ENCODE assay signal across 8 cellular contexts in the genomic region with DNA sequence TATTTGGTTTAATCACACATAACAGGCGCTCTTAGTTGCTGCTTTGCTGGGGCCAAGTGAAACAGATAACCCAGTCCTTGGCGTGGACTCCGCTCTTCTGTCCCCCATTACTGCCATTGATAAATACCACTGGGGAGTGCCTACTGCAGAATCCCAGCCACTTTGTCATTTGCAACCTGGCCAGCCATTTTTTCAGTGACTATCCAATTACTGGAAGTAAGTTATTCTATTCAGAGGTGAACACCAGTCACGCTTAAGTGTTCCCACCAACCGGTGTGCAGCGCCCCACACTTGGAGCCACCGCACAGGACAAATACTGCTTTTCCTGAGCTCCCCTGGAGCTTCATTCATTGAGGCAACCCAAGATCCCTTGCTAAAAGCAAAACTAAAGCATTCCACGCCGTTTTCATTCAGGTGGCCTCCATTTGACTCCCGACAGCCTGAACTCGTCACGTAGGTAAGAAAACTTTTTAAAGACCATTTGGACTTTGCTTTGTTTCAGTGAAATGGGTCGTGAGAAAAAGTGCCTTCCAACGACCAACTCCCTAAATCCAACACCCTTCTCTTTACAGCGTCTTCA. TPM values are rescaled to one million over a fixed set of nuclear protein-coding genes. Genes with fewer than 3 reads are reported as not detected.
DNase-seq lines count a peak whose midpoint lies in the region; ATAC-seq and TF ChIP-seq lines count a peak whose summit lies in the region.

No MANE protein-coding gene starts in this region.

- DNase-seq in HAP-1 (ENCODE audit: low spot score in 2 of 2) (peak in 1 of 2 experiments; percentile 41), fibroblast of the aortic adventitia (ENCODE audit: low read depth) (peak; percentile 6), skeletal muscle cell (ENCODE audit: low read depth) (no peak), NCI-H2196 (lab: John Stamatoyannopoulos, UW; ENCODE audit: unreplicated experiment) (no peak), NCI-H345 (lab: John Stamatoyannopoulos, UW) (no peak)
- no peak for DNase-seq in stimulated activated CD4-positive, alpha-beta T cell treated with anti-CD3 and anti-CD28 coated beads, Interleukin-12 subunit alpha, Interleukin-12 subunit beta, amount 100 ng/mL, for 4 hours

- H3K4me2 ChIP-seq in SU-DHL-6 (ENCODE audit: low read depth, low read length, poor library complexity, severe bottlenecking): peak overlapping the region; percentile 74

- H3K4me1 ChIP-seq in HAP-1: peaks cover 32% of the 10 kb centered on the region

- in situ Hi-C loops in HAP-1 (cut with MboI; ENCODE audit: low sequenced_read_pairs): no loop called here

- ATAC-seq in HG03460 (IDR thresholded peaks at IDR 0.05; ENCODE audit: unreplicated experiment): no peak

- peaks cover 42% of the 10 kb centered on the region for H3F3A ChIP-seq in SU-DHL-6 (ENCODE audit: insufficient read depth)

- TF ChIP-seq CTCF in SU-DHL-6 (IDR thresholded peaks at IDR 0.05; ENCODE audit: insufficient read depth, low read length, poor library complexity, severe bottlenecking) (no peak), fibroblast of the aortic adventitia (IDR thresholded peaks at IDR 0.05; ENCODE audit: insufficient read depth, low read length) (no peak)

- no peaks in the 10 kb centered on the region for H3K9me3 ChIP-seq in HAP-1
- H3K9me3 ChIP-seq in SU-DHL-6 (ENCODE audit: insufficient read depth, low read length): no peaks in the 10 kb centered on the region

- H3K36me3 ChIP-seq in HAP-1 (replicated peaks) (peaks cover 3% of the 10 kb centered on the region; the same call in 1 of the 2 replicates), SU-DHL-6 (ENCODE audit: low read length) (no peaks in the 10 kb centered on the region)

- H3K9me2 ChIP-seq in SU-DHL-6 (replicated peaks; ENCODE audit: insufficient read depth, low read length): no peaks in the 10 kb centered on the region

- peaks cover 65% of the 10 kb centered on the region for H3K79me2 ChIP-seq in SU-DHL-6 (ENCODE audit: insufficient read depth, low read length)

- peak overlapping the region; percentile 90 for H3K27ac ChIP-seq in SU-DHL-6 (ENCODE audit: low read depth, low read length)

- peak overlapping the region; percentile 85 for H3K9ac ChIP-seq in SU-DHL-6 (ENCODE audit: low read length)

- no peak overlapping the region for H2AFZ ChIP-seq in SU-DHL-6 (ENCODE audit: low read depth, low read length, severe bottlenecking)

- H3K27me3 ChIP-seq in HAP-1 (ENCODE audit: low read depth): no peaks in the 10 kb centered on the region
- H3K27me3 ChIP-seq in SU-DHL-6 (ENCODE audit: low read length): no peaks in the 10 kb centered on the region

- peaks cover 15% of the 10 kb centered on the region; the same call in 1 of the 2 replicates for H4K20me1 ChIP-seq in SU-DHL-6 (ENCODE audit: low read depth, low read length)

- peak overlapping the region; percentile 77 for H3K4me3 ChIP-seq in HAP-1
- peak overlapping the region; percentile 59 for H3K4me3 ChIP-seq in SU-DHL-6 (ENCODE audit: insufficient read depth, low read length, poor library complexity, severe bottlenecking)
- peak overlapping the region; percentile 67 for H3K4me3 ChIP-seq in fibroblast of the aortic adventitia (ENCODE audit: low read depth, low read length)
- H3K4me3 ChIP-seq in skeletal muscle cell (ENCODE audit: low read depth, low read length): peak overlapping the region; percentile 85

RNA-seq across cellular contexts. Expression of a gene that starts 1.8 kb away (rescaled TPM):
- total RNA-seq in fibroblast of the aortic adventitia (ENCODE audit: low replicate concordance): 55.3 and 141 TPM in 2 replicates
